Comparison of ENCODE assay signal across 16 cellular contexts in the genomic region with DNA sequence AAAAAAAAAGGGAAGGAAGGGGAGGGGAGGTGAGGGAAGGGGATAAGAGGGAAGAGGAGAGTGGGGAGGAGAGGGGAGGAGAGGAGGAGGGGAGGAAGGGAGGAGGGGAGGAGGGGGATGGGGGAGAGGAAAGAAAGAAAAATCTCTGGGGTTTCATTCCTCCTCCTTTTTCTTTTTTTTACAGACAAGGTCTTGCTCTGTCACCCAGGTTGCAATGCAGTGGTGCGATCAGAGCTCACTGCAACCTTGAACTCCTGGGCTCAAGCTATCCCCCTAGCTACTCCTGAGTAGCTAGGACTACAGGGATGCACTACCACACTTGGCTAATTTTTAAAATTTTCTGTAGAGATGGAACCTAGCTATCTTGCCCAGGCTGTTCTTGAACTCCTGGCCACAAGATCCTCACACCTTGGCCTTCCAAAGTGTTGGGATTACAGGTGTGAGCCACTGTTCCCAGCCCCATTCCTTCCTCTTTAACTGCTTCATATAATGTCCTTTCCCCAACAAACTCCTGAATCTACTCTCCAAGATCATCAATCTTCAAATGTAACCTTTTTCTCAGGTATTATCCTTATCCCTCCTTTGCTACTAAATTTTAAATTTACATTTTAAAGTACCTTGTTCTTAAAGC. TPM values are rescaled to one million over a fixed set of nuclear protein-coding genes. Genes with fewer than 3 reads are reported as not detected.
DNase-seq lines count a peak whose midpoint lies in the region; ATAC-seq, FAIRE-seq and TF ChIP-seq lines count a peak whose summit lies in the region.
"Had no signal": no experiment of that assay in that cellular context is flagged by ENCODE, and none has a peak within 500 bp of the region (broad histone marks: within the 10 kb centered on the region; RNA-seq: fewer than 3 reads in every experiment).

No MANE protein-coding gene starts in this region.

- H3K36me3 ChIP-seq in HepG2 (replicated peaks in 1 of 2; ENCODE audit: control insufficient read depth in 1 of 2, insufficient read depth in 2 of 2, low read length in 2 of 2) (peaks cover 0 to 6% of the 10 kb centered on the region in 2 experiments; a peak in 1 of 5 replicates), right lobe of liver (no peaks in the 10 kb centered on the region), fibroblast of lung (ENCODE audit: control insufficient read depth, insufficient read depth, low read length) (peaks cover 3% of the 10 kb centered on the region)
- H3K36me3 ChIP-seq: left ventricle myocardium inferior, tibial artery had no signal

- no peak overlapping the region for H2AFZ ChIP-seq in HepG2 (ENCODE audit: low read length)
- no peak overlapping the region for H2AFZ ChIP-seq in fibroblast of lung (ENCODE audit: low read length)

- no peaks in the 10 kb centered on the region for H4K20me1 ChIP-seq in HepG2 (ENCODE audit: insufficient read depth, low read length)
- no peaks in the 10 kb centered on the region for H4K20me1 ChIP-seq in fibroblast of lung (ENCODE audit: control insufficient read depth, extremely low read depth, insufficient read depth, low read length)

- H3K36me3 Mint-ChIP-seq in T-helper 17 cell (ENCODE audit: low read depth) (peaks cover 5% of the 10 kb centered on the region), type B pancreatic cell (peaks cover 18% of the 10 kb centered on the region)

- H3K27ac Mint-ChIP-seq in T-helper 17 cell (peak overlapping the region; percentile 22), type B pancreatic cell (peak overlapping the region; percentile 46)

- TF ChIP-seq EP300 in HepG2 (IDR thresholded peaks at IDR 0.05; ENCODE audit: low read depth in 2 of 2, low read length in 2 of 2) (no peak), HepG2 (CRISPR knock-in tag; IDR thresholded peaks at IDR 0.05; ENCODE audit: borderline replicate concordance) (no peak)

- TF ChIP-seq POLR2A in HepG2 (IDR thresholded peaks at IDR 0.05; ENCODE audit: insufficient read depth in 1 of 2, low read depth in 2 of 2, low read length in 2 of 2): no peak
- TF ChIP-seq POLR2A in right lobe of liver (IDR thresholded peaks at IDR 0.05): no peak

- no peaks in the 10 kb centered on the region for H3K79me2 ChIP-seq in HepG2 (ENCODE audit: insufficient read depth, low read length)
- peaks cover 8% of the 10 kb centered on the region for H3K79me2 ChIP-seq in fibroblast of lung (ENCODE audit: control insufficient read depth, insufficient read depth, low read length)

- no peaks in the 10 kb centered on the region for H3K27me3 Mint-ChIP-seq in T-helper 17 cell
- no peaks in the 10 kb centered on the region for H3K27me3 Mint-ChIP-seq in type B pancreatic cell
- H3K27me3 Mint-ChIP-seq: natural killer cell treated with Interleukin-12 subunit alpha and Interleukin-12 subunit beta and Interleukin-15 and Interleukin-18, amount 100 ng/mL, for 72 hours had no signal

- in situ Hi-C loops in HepG2 (cut with HindIII; ENCODE audit: extremely low pct_ligation_motif_present, low pct_unique_long_range_greater_than_20kb): no loop called here

- CTCF ChIA-PET in HepG2 (lab: Yijun Ruan, JAX; ENCODE audit: low intra/inter-chr PET ratio, low total read pairs): no interaction called here

- peaks cover 5% of the 10 kb centered on the region for H3K9me3 Mint-ChIP-seq in type B pancreatic cell
- H3K9me3 Mint-ChIP-seq: natural killer cell treated with Interleukin-12 subunit alpha and Interleukin-12 subunit beta and Interleukin-15 and Interleukin-18, amount 100 ng/mL, for 72 hours had no signal

- H3K9me3 ChIP-seq in HepG2 (ENCODE audit: low read length): no peaks in the 10 kb centered on the region
- H3K9me3 ChIP-seq in right lobe of liver: no peaks in the 10 kb centered on the region
- H3K9me3 ChIP-seq in T-helper 17 cell (ENCODE audit: control insufficient read depth, low read length, poor library complexity, severe bottlenecking): no peaks in the 10 kb centered on the region
- H3K9me3 ChIP-seq in fibroblast of lung (ENCODE audit: control insufficient read depth, insufficient read depth, low read depth, low read length): no peaks in the 10 kb centered on the region
- H3K9me3 ChIP-seq: left ventricle myocardium inferior, tibial artery had no signal

- TF ChIP-seq RAD21 in HepG2 (CRISPR knock-in tag; IDR thresholded peaks at IDR 0.05): no peak

- H3K4me3 Mint-ChIP-seq in T-helper 17 cell: no peak overlapping the region
- peak overlapping the region; percentile 57 for H3K4me3 Mint-ChIP-seq in type B pancreatic cell
- H3K4me3 Mint-ChIP-seq: natural killer cell treated with Interleukin-12 subunit alpha and Interleukin-12 subunit beta and Interleukin-15 and Interleukin-18, amount 100 ng/mL, for 72 hours had no signal

- no peak overlapping the region for H3K9ac ChIP-seq in HepG2 (ENCODE audit: insufficient read depth, low read depth, low read length)
- no peak overlapping the region for H3K9ac ChIP-seq in fibroblast of lung (ENCODE audit: insufficient read depth, low read length)

- TF ChIP-seq CTCF in HepG2 (CRISPR knock-in tag; IDR thresholded peaks at IDR 0.05): no peak
- TF ChIP-seq CTCF in right lobe of liver (IDR thresholded peaks at IDR 0.05): no peak
- no peak for TF ChIP-seq CTCF in fibroblast of lung (conservative IDR thresholded peaks at IDR 0.05 in 1 of 2, IDR thresholded peaks at IDR 0.05 in 1 of 2; ENCODE audit: low read depth in 1 of 2, low read length in 2 of 2)
- no peak for TF ChIP-seq CTCF in type B pancreatic cell (conservative IDR thresholded peaks at IDR 0.05)

- H3K4me1 Mint-ChIP-seq in T-helper 17 cell (peaks cover 21% of the 10 kb centered on the region), type B pancreatic cell (ENCODE audit: unreplicated experiment) (peaks cover 13% of the 10 kb centered on the region)

- intact Hi-C loops in HepG2 (cut with micrococcal nuclease; ENCODE audit: unreplicated experiment): no loop called here
- intact Hi-C loops in right lobe of liver (cut with DNase I): no loop called here

- WGBS in HepG2 (ENCODE audit: low lambda C conversion rate): 27% methylated on average over 1 of the region's 1 CpG
- 60% methylated on average over 1 of the region's 1 CpG for WGBS in right lobe of liver (ENCODE audit: insufficient coverage, low coverage, low lambda C conversion rate, missing lambda C conversion rate)

- peak overlapping the region; percentile 17 for H3K27ac ChIP-seq in HepG2 (ENCODE audit: extremely low read length, insufficient read depth, low read length)
- H3K27ac ChIP-seq in right lobe of liver: no peak overlapping the region
- peak overlapping the region; percentile 58 for H3K27ac ChIP-seq in fibroblast of lung (ENCODE audit: insufficient read depth, low read length)
- H3K27ac ChIP-seq: left ventricle myocardium inferior, tibial artery had no signal

- ATAC-seq in HepG2 (peak; percentile 60), right lobe of liver (no peak), T-helper 17 cell (no peak)
- ATAC-seq: natural killer cell treated with Interleukin-12 subunit alpha and Interleukin-12 subunit beta and Interleukin-15 and Interleukin-18, amount 100 ng/mL, for 72 hours had no signal

- H3K4me2 ChIP-seq in HepG2 (ENCODE audit: low read depth, low read length) (no peak overlapping the region), fibroblast of lung (ENCODE audit: extremely low read depth, insufficient read depth, low read length) (no peak overlapping the region)

- H3K4me3 ChIP-seq in HepG2 (replicated peaks in 1 of 3; ENCODE audit: insufficient read depth in 1 of 3, low read depth in 2 of 3, low read length in 3 of 3) (no peak overlapping the region), right lobe of liver (no peak overlapping the region), fibroblast of lung (replicated peaks in 1 of 4; ENCODE audit: control extremely low read depth in 1 of 4, insufficient read depth in 1 of 4, low read depth in 3 of 4, low read length in 4 of 4) (no peak overlapping the region)
- H3K4me3 ChIP-seq: left ventricle myocardium inferior, tibial artery had no signal

- DNase-seq in HepG2 (ENCODE audit: low spot score) (no peak), right lobe of liver (no peak), T-helper 17 cell (no peak), fibroblast of lung (ENCODE audit: low read depth in 2 of 2) (no peak), type B pancreatic cell (ENCODE audit: extremely low spot score, unreplicated experiment) (peak; percentile 18), nucleus accumbens (lab: John Stamatoyannopoulos, UW) (no peak), NCI-H2196 treated with DMSO at 0.1 percent for 48 hours (lab: John Stamatoyannopoulos, UW; ENCODE audit: unreplicated experiment) (no peak), NCI-H69 (lab: John Stamatoyannopoulos, UW) (no peak)
- DNase-seq: dermis blood vessel endothelial cell; left ventricle myocardium inferior; NCI-H2081; right cardiac atrium; stimulated activated CD8-positive, alpha-beta memory T cell treated with anti-CD3 and anti-CD28 coated beads, Interleukin-4, amount 100 ng/mL, for 48 hours; tibial artery had no signal

- POLR2A ChIA-PET in HepG2 (lab: Yijun Ruan, JAX): interaction anchor here (0.8 kb wide), 1 partner anchor 24 kb away, joined by 3 read pairs; no protein-coding TSS in a partner anchor

- no peak for FAIRE-seq in HepG2 (lab: Jason Lieb, UNC)
- FAIRE-seq: GM19239 had no signal

- H3K4me1 ChIP-seq in HepG2 (ENCODE audit: insufficient read depth, low read length) (peaks cover 24% of the 10 kb centered on the region), right lobe of liver (no peaks in the 10 kb centered on the region), fibroblast of lung (ENCODE audit: control insufficient read depth, extremely low read depth, insufficient read depth, low read length) (peaks cover 5% of the 10 kb centered on the region)

- BruUV-seq in HepG2 (replicated peaks; lab: Mats Ljungman, UMichigan): no TSS peak

- H3K27me3 ChIP-seq in HepG2 (ENCODE audit: control insufficient read depth in 1 of 2, insufficient read depth in 2 of 2, low read length in 2 of 2): no peaks in the 10 kb centered on the region
- no peaks in the 10 kb centered on the region for H3K27me3 ChIP-seq in right lobe of liver
- H3K27me3 ChIP-seq in fibroblast of lung (ENCODE audit: control insufficient read depth, insufficient read depth, low read length): no peaks in the 10 kb centered on the region
- H3K27me3 ChIP-seq: tibial artery had no signal

RNA-seq across cellular contexts. Expression of gene GON4L, which starts 23.2 kb away (rescaled TPM):
- 15.5 and 19.6 TPM in 2 replicates for total RNA-seq in HepG2 (2016; rRNA removed; fragmentation: Illumina TruSeq; extraction: Trizol)
- 60.3 and 77.6 TPM in 2 replicates for total RNA-seq in HepG2 (2016; cell fraction: cytosol; rRNA removed; fragmentation: Illumina TruSeq; extraction: Trizol; ENCODE audit: low read depth)
- 13.2 and 20.6 TPM in 2 replicates for total RNA-seq in HepG2 (2016; cell fraction: insoluble cytoplasmic fraction; rRNA removed; fragmentation: Illumina TruSeq; extraction: Trizol)
- 21.7 and 23.0 TPM in 2 replicates for total RNA-seq in HepG2 (2016; cell fraction: membrane; rRNA removed; fragmentation: Illumina TruSeq; extraction: Trizol)
- total RNA-seq in HepG2 (2016; cell fraction: nucleus; rRNA removed; fragmentation: Illumina TruSeq; extraction: Trizol): 39.3 and 40.1 TPM in 2 replicates
- polyA plus RNA-seq in HepG2 (2011; rRNA removed): 14.6 and 15.0 TPM in 2 replicates
- polyA plus RNA-seq in HepG2 (2011; cell fraction: cytosol; rRNA removed): 6.9 and 10.0 TPM in 2 replicates
- 30.4 and 31.3 TPM in 2 replicates for polyA plus RNA-seq in HepG2 (2011; cell fraction: nucleus; rRNA removed)
- polyA plus RNA-seq in HepG2 (2012): 13.5 and 13.8 TPM in 2 replicates
- 2.0 and 2.4 TPM in 2 replicates for polyA plus RNA-seq in HepG2 (2016; cell fraction: cytosol; fragmentation: Illumina TruSeq; extraction: Trizol; ENCODE audit: low read depth)
- polyA plus RNA-seq in HepG2 (2016; cell fraction: insoluble cytoplasmic fraction; fragmentation: Illumina TruSeq; extraction: Trizol; ENCODE audit: low read depth): 5.8 and 9.2 TPM in 2 replicates
- polyA plus RNA-seq in HepG2 (2016; cell fraction: membrane; fragmentation: Illumina TruSeq; extraction: Trizol; ENCODE audit: low read depth): 2.8 and 3.0 TPM in 2 replicates
- 44.7 and 49.8 TPM in 2 replicates for polyA plus RNA-seq in HepG2 (2016; cell fraction: nucleus; fragmentation: Illumina TruSeq; extraction: Trizol; ENCODE audit: insufficient read depth, low read depth)
- 35.6 and 65.0 TPM in 2 replicates for polyA minus RNA-seq in HepG2 (2011; rRNA and poly(A)+ RNA removed; ENCODE audit: low replicate concordance)
- 9.4 and 10.1 TPM in 2 replicates for polyA minus RNA-seq in HepG2 (2011; cell fraction: cytosol; rRNA and poly(A)+ RNA removed)
- 48.7 and 51.0 TPM in 2 replicates for polyA minus RNA-seq in HepG2 (2011; cell fraction: nucleus; rRNA and poly(A)+ RNA removed)
- 10 to 100 TPM; 10.7 to 23.2 (median 20.1) TPM for total RNA-seq in right lobe of liver
- total RNA-seq in T-helper 17 cell: 10 to 100 TPM; 88.4 to 93.9 TPM
- total RNA-seq in fibroblast of lung: 22.1 and 30.9 TPM in 2 replicates
- polyA plus RNA-seq in fibroblast of lung: 20.2 and 20.3 TPM in 2 replicates
- 13.5 and 14.9 TPM in 2 replicates for polyA plus RNA-seq in fibroblast of lung (2012)
- polyA minus RNA-seq in fibroblast of lung (ENCODE audit: low replicate concordance): 59.1 and 61.6 TPM in 2 replicates
- total RNA-seq in type B pancreatic cell (ENCODE audit: low replicate concordance): 48.0 and 59.3 TPM in 2 replicates

RNA-seq across cellular contexts. Expression of gene SYT11, which starts 25.6 kb away (rescaled TPM):
- total RNA-seq in HepG2 (2016; rRNA removed; fragmentation: Illumina TruSeq; extraction: Trizol) (0.08 and 0.22 TPM in 2 replicates), right lobe of liver (1 to 10 TPM in 1 of 6 experiments, under 1 TPM in 5; 0.46 to 1.5 (median 0.73) TPM), T-helper 17 cell (10 to 100 TPM; 27.0 to 30.2 TPM), fibroblast of lung (30.3 and 71.3 TPM in 2 replicates), type B pancreatic cell (ENCODE audit: low replicate concordance) (0.74 and 2.3 TPM in 2 replicates)
- not detected in 2 replicates for total RNA-seq in HepG2 (2016; cell fraction: cytosol; rRNA removed; fragmentation: Illumina TruSeq; extraction: Trizol; ENCODE audit: low read depth)
- total RNA-seq in HepG2 (2016; cell fraction: insoluble cytoplasmic fraction; rRNA removed; fragmentation: Illumina TruSeq; extraction: Trizol): 0.06 and 0.13 TPM in 2 replicates
- total RNA-seq in HepG2 (2016; cell fraction: membrane; rRNA removed; fragmentation: Illumina TruSeq; extraction: Trizol): 0.03 and 0.09 TPM in 2 replicates
- 0.22 and 0.25 TPM in 2 replicates for total RNA-seq in HepG2 (2016; cell fraction: nucleus; rRNA removed; fragmentation: Illumina TruSeq; extraction: Trizol)
- polyA plus RNA-seq in HepG2 (2011; rRNA removed) (0.59 and 0.64 TPM in 2 replicates), fibroblast of lung (36.8 and 53.7 TPM in 2 replicates)
- 0.35 and 0.59 TPM in 2 replicates for polyA plus RNA-seq in HepG2 (2011; cell fraction: cytosol; rRNA removed)
- polyA plus RNA-seq in HepG2 (2011; cell fraction: nucleus; rRNA removed): 0.26 and 0.29 TPM in 2 replicates
- polyA plus RNA-seq in HepG2 (2012): 0.64 and 1.0 TPM in 2 replicates
- polyA plus RNA-seq in HepG2 (2016; cell fraction: cytosol; fragmentation: Illumina TruSeq; extraction: Trizol; ENCODE audit: low read depth): 0.02 TPM in 1 of 2 replicates, not detected in the other
- polyA plus RNA-seq in HepG2 (2016; cell fraction: insoluble cytoplasmic fraction; fragmentation: Illumina TruSeq; extraction: Trizol; ENCODE audit: low read depth): 0.04 and 0.08 TPM in 2 replicates
- 0.06 TPM in 1 of 2 replicates, not detected in the other for polyA plus RNA-seq in HepG2 (2016; cell fraction: membrane; fragmentation: Illumina TruSeq; extraction: Trizol; ENCODE audit: low read depth)
- polyA plus RNA-seq in HepG2 (2016; cell fraction: nucleus; fragmentation: Illumina TruSeq; extraction: Trizol; ENCODE audit: insufficient read depth, low read depth): 0.08 and 0.21 TPM in 2 replicates
- polyA minus RNA-seq in HepG2 (2011; rRNA and poly(A)+ RNA removed; ENCODE audit: low replicate concordance): 0.44 and 1.3 TPM in 2 replicates
- 0.44 and 0.69 TPM in 2 replicates for polyA minus RNA-seq in HepG2 (2011; cell fraction: cytosol; rRNA and poly(A)+ RNA removed)
- 0.39 and 0.75 TPM in 2 replicates for polyA minus RNA-seq in HepG2 (2011; cell fraction: nucleus; rRNA and poly(A)+ RNA removed)
- polyA plus RNA-seq in fibroblast of lung (2012): 26.3 and 36.3 TPM in 2 replicates
- polyA minus RNA-seq in fibroblast of lung (ENCODE audit: low replicate concordance): 43.6 and 62.1 TPM in 2 replicates

Comparison
In these comparisons a context has a peak if more than half of its experiments do, and no peak if none do; other contexts are left out.
1. H3K27ac ChIP-seq: peak in HepG2 (single experiment) and fibroblast of lung (single experiment); none in right lobe of liver (0 of 3).